ENCODE assay signal across 1 cellular context in genomic region chr7:128783143-128783799, GRCh38.
TF ChIP-seq lines count a peak whose summit lies in the region.

No MANE protein-coding gene starts in this region.

TF ChIP-seq in WTC11, 78 proteins besides CTCF, POLR2A, EP300 and RAD21 (continued from another document and continues in another):
- TF ChIP-seq HMGXB4 (CRISPR knock-in tag; IDR thresholded peaks at IDR 0.05), result peak; percentile 68
- 0 out of 2 replicates have a peak, but pooled peaks have one; percentile 88 for TF ChIP-seq ERG (CRISPR knock-in tag; IDR thresholded peaks at IDR 0.05)
- TF ChIP-seq KAT7 (CRISPR knock-in tag; IDR thresholded peaks at IDR 0.05; ENCODE audit: borderline replicate concordance), result no peak
- TF ChIP-seq ARID4B (CRISPR knock-in tag; IDR thresholded peaks at IDR 0.05; ENCODE audit: borderline replicate concordance), result no peak
- TF ChIP-seq ETV6 (CRISPR knock-in tag; IDR thresholded peaks at IDR 0.05), result peak; percentile 83
- no peak for TF ChIP-seq PREB (CRISPR knock-in tag; IDR thresholded peaks at IDR 0.05; ENCODE audit: borderline replicate concordance)
- TF ChIP-seq JUN (CRISPR knock-in tag; IDR thresholded peaks at IDR 0.05), result no peak
- no peak for TF ChIP-seq ATF2 (CRISPR knock-in tag; IDR thresholded peaks at IDR 0.05; ENCODE audit: borderline replicate concordance, low read depth)
- no peak for TF ChIP-seq RELA (CRISPR knock-in tag; IDR thresholded peaks at IDR 0.05; ENCODE audit: borderline replicate concordance)
- no peak for TF ChIP-seq TP53 (CRISPR knock-in tag; IDR thresholded peaks at IDR 0.05)
- no peak for TF ChIP-seq AR (CRISPR knock-in tag; IDR thresholded peaks at IDR 0.05)
- 0 out of 2 replicates have a peak, but pooled peaks have one; percentile 58 for TF ChIP-seq PRRX2 (CRISPR knock-in tag; IDR thresholded peaks at IDR 0.05)
- no peak for TF ChIP-seq NFE2L1 (CRISPR knock-in tag; IDR thresholded peaks at IDR 0.05)
- no peak for TF ChIP-seq CREB1 (CRISPR knock-in tag; IDR thresholded peaks at IDR 0.05)
- TF ChIP-seq SMAD4 (CRISPR knock-in tag; IDR thresholded peaks at IDR 0.05), result no peak
- TF ChIP-seq ESRRA (CRISPR knock-in tag; IDR thresholded peaks at IDR 0.05; ENCODE audit: borderline replicate concordance), result no peak
- TF ChIP-seq ZNF416 (CRISPR knock-in tag; IDR thresholded peaks at IDR 0.05), result no peak
- TF ChIP-seq FOXP4 (CRISPR knock-in tag; IDR thresholded peaks at IDR 0.05), result no peak
- no peak; the same call in 1 of the 2 replicates for TF ChIP-seq ATF6 (CRISPR knock-in tag; IDR thresholded peaks at IDR 0.05)
- TF ChIP-seq SMAD3 (CRISPR knock-in tag; IDR thresholded peaks at IDR 0.05; ENCODE audit: borderline replicate concordance), result no peak
- no peak for TF ChIP-seq ZNF138 (CRISPR knock-in tag; conservative IDR thresholded peaks at IDR 0.05)
- TF ChIP-seq ZNF281 (CRISPR knock-in tag; IDR thresholded peaks at IDR 0.05), result 0 out of 2 replicates have a peak, but pooled peaks have one; percentile 34
- TF ChIP-seq EMX1 (CRISPR knock-in tag; IDR thresholded peaks at IDR 0.05), result peak; percentile 60; the same call in 1 of the 2 replicates
- TF ChIP-seq CBFB (CRISPR knock-in tag; IDR thresholded peaks at IDR 0.05; ENCODE audit: low read depth), result no peak
- no peak for TF ChIP-seq ZBTB21 (CRISPR knock-in tag; IDR thresholded peaks at IDR 0.05; ENCODE audit: borderline replicate concordance)
- no peak for TF ChIP-seq NR3C1 (CRISPR knock-in tag; conservative IDR thresholded peaks at IDR 0.05; ENCODE audit: low read depth)
- TF ChIP-seq PRDM15 (CRISPR knock-in tag; IDR thresholded peaks at IDR 0.05), result no peak
- TF ChIP-seq GRHL2 (CRISPR knock-in tag; IDR thresholded peaks at IDR 0.05; ENCODE audit: insufficient replicate concordance, severe bottlenecking), result no peak
